In genomic region chr2:65382776-65383357, GRCh38 we compare ENCODE assay signal across 8 cellular contexts. TPM values are rescaled to one million over a fixed set of nuclear protein-coding genes. Genes with fewer than 3 reads are reported as not detected.
DNase-seq lines count a peak whose midpoint lies in the region; ATAC-seq and TF ChIP-seq lines count a peak whose summit lies in the region.

No MANE protein-coding gene starts in this region.

- ATAC-seq in GM21526 (IDR thresholded peaks at IDR 0.05; ENCODE audit: low FRiP score, unreplicated experiment) (peak; percentile 59), left colon (peak; percentile 76)

- no peak overlapping the region for H3K9ac ChIP-seq in HUES48 (ENCODE audit: low read depth, low read length)

- no peaks in the 10 kb centered on the region for H3K27me3 ChIP-seq in HUES48 (ENCODE audit: control insufficient read depth, insufficient read depth, low read length)

- intact Hi-C loops in left colon (cut with DNase I, micrococcal nuclease) = no loop called here

- peak overlapping the region; percentile 10 for H3K27ac ChIP-seq in HUES48 (ENCODE audit: low read depth, low read length)

- H3K9me3 ChIP-seq in HUES48 (ENCODE audit: control insufficient read depth, insufficient read depth, low read length) = no peaks in the 10 kb centered on the region

- peaks cover 16% of the 10 kb centered on the region for H3K4me1 ChIP-seq in HUES48 (ENCODE audit: control insufficient read depth, insufficient read depth, low read length)

- TF ChIP-seq CTCF in astrocyte of the cerebellum (IDR thresholded peaks at IDR 0.05; ENCODE audit: low read depth, low read length, missing control alignments) = no peak

- in situ Hi-C loops in astrocyte of the cerebellum (cut with HindIII; ENCODE audit: low sequenced_read_pairs) = loop anchor here (5.0 kb wide), 1 partner anchor 81 kb away; no protein-coding TSS in a partner anchor

- no peak overlapping the region for H3K4me3 ChIP-seq in HUES48 (ENCODE audit: low read depth, low read length)
- no peak overlapping the region for H3K4me3 ChIP-seq in astrocyte of the cerebellum (ENCODE audit: low read depth, low read length)

- no peaks in the 10 kb centered on the region; the same call in 1 of the 2 replicates for H3K36me3 ChIP-seq in HUES48 (ENCODE audit: control insufficient read depth, insufficient read depth, low read length)

- DNase-seq in DMS53 (lab: John Stamatoyannopoulos, UW) (peak; percentile 95), T1000 (lab: John Stamatoyannopoulos, UW) (peak; percentile 26), astrocyte of the cerebellum (ENCODE audit: low read depth) (peak; percentile 56), left colon (peak; percentile 90 to 93), NK-92 (lab: John Stamatoyannopoulos, UW; ENCODE audit: unreplicated experiment) (no peak)
- peak; percentile 64 to 90 (median 76) for DNase-seq in stimulated activated CD4-positive, alpha-beta T cell treated with anti-CD3 and anti-CD28 coated beads, TNF-alpha, amount 100 ng/mL, for 24 hours (ENCODE audit: low read depth in 3 of 3)

RNA-seq across cellular contexts. Expression of gene SPRED2, which starts 49.5 kb away (rescaled TPM):
- 10 to 100 TPM; 41.5 to 57.0 TPM for total RNA-seq in left colon
